Comparison of ENCODE assay signal across 9 cellular contexts in the genomic region with DNA sequence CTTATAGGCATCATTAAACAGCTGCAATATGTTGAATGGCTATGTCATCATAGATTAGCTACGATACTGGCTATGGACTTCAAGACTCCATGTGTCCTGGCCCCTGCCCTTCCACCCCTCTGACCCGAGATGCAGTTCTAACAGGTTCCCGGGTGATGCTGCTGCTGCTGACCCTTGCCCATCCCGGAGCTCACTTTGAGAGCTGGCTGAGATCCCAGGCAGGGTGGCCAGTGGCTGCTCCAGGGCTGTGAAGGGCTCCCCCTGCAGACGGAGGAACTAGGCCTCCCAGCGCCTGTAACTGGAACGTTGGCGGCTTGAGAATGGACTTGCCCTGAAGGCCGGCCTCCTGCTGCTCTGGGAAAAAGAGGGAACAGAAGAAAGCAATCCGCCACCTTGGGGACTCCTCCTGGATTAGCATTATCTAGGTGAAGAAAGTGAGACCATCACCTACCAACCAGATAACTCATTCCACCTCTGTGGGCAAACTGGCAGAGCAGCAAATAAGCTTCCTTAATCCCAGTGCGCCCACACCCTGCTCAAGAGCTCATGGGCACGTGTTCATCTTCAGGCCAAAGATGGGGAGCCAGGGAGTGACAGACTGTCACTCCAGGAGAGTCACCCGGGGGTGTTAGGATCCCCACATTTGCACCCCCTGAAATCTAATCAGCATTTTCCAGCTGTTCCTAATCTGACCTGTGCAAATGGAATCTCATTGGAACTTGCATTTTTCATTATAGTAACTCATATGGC. TPM values are rescaled to one million over a fixed set of nuclear protein-coding genes. Genes with fewer than 3 reads are reported as not detected.
A peak's percentile ranks its signal among the peaks of the same experiment; 100 is the strongest.
DNase-seq lines count a peak whose midpoint lies in the region; ATAC-seq, FAIRE-seq and TF ChIP-seq lines count a peak whose summit lies in the region.
"Had no signal": no experiment of that assay in that cellular context is flagged by ENCODE, and none has a peak within 500 bp of the region (broad histone marks: within the 10 kb centered on the region; RNA-seq: fewer than 3 reads in every experiment).

No MANE protein-coding gene starts in this region.

- 33 to 58% (median 46%) methylated on average over 13 of the region's 13 CpGs for WGBS in small intestine, 3 donors

- DNase-seq in NCI-H2227 (lab: John Stamatoyannopoulos, UW; ENCODE audit: unreplicated experiment) (peak; percentile 33), NCI-H2227 treated with DMSO at 0.1 percent for 48 hours (lab: John Stamatoyannopoulos, UW) (no peak), Peyer's patch (peak in 2 of 3 donors; percentile 45 to 66), foreskin keratinocyte (no peak), small intestine (peak; percentile 65), NK-92 (lab: John Stamatoyannopoulos, UW; ENCODE audit: unreplicated experiment) (no peak)
- no peak for DNase-seq in stimulated activated CD8-positive, alpha-beta memory T cell treated with anti-CD3 and anti-CD28 coated beads, Interleukin-4, amount 100 ng/mL, for 48 hours

- peak in 4 of 6 experiments; percentile 12 to 36 (median 22) for TF ChIP-seq CTCF in Peyer's patch (IDR thresholded peaks at IDR 0.05)
- peak; percentile 57 for TF ChIP-seq CTCF in foreskin keratinocyte (conservative IDR thresholded peaks at IDR 0.05)

- H3K27ac ChIP-seq in Peyer's patch: no peak overlapping the region
- H3K27ac ChIP-seq in foreskin keratinocyte: no peak overlapping the region
- no peak overlapping the region for H3K27ac ChIP-seq in small intestine (ENCODE audit: low read depth in 1 of 2, low read length in 1 of 2)
- H3K27ac ChIP-seq: BLaER1 treated with 17β-estradiol and CSF1 and Interleukin-3, amounts not matched to agents 10 nM and 100 nM had no signal

- H3K36me3 ChIP-seq in Peyer's patch: no peaks in the 10 kb centered on the region
- H3K36me3 ChIP-seq in small intestine (ENCODE audit: control insufficient read depth in 2 of 2, insufficient read depth in 2 of 2, low read length in 2 of 2): no peaks in the 10 kb centered on the region

- H3K4me3 ChIP-seq in Peyer's patch (no peak overlapping the region), small intestine (ENCODE audit: low read depth in 1 of 2, low read length in 2 of 2) (no peak overlapping the region)
- H3K4me3 ChIP-seq: BLaER1 treated with 17β-estradiol and CSF1 and Interleukin-3, amounts not matched to agents 10 nM and 100 nM had no signal

- FAIRE-seq in small intestine (lab: Jason Lieb, UNC): no peak

- no peaks in the 10 kb centered on the region for H3K27me3 ChIP-seq in Peyer's patch
- H3K27me3 ChIP-seq in foreskin keratinocyte: peaks cover 6% of the 10 kb centered on the region
- no peaks in the 10 kb centered on the region for H3K27me3 ChIP-seq in small intestine (ENCODE audit: control insufficient read depth in 2 of 2, insufficient read depth in 2 of 2, low read length in 2 of 2)
- H3K27me3 ChIP-seq: BLaER1 treated with 17β-estradiol and CSF1 and Interleukin-3, amounts not matched to agents 10 nM and 100 nM had no signal

- H3K4me1 ChIP-seq in Peyer's patch (no peaks in the 10 kb centered on the region), foreskin keratinocyte (no peaks in the 10 kb centered on the region), small intestine (ENCODE audit: control insufficient read depth in 2 of 2, insufficient read depth in 1 of 2, low read depth in 1 of 2, low read length in 1 of 2) (no peaks in the 10 kb centered on the region)

- no peak for TF ChIP-seq POLR2A in Peyer's patch (IDR thresholded peaks at IDR 0.05)

- H3K9me3 ChIP-seq in Peyer's patch (no peaks in the 10 kb centered on the region), small intestine (ENCODE audit: control insufficient read depth, low read depth) (no peaks in the 10 kb centered on the region)
- H3K9me3 ChIP-seq: BLaER1 treated with 17β-estradiol and CSF1 and Interleukin-3, amounts not matched to agents 10 nM and 100 nM had no signal

- ATAC-seq in foreskin keratinocyte (peak; percentile 25), HG02798 (IDR thresholded peaks at IDR 0.05; ENCODE audit: poor library complexity, unreplicated experiment) (no peak)

RNA-seq across cellular contexts. Expression of gene PARP12, which starts 56.8 kb away (rescaled TPM):
- 100 to 1,000 TPM; 121 to 184 (median 156) TPM for total RNA-seq in Peyer's patch
- total RNA-seq in foreskin keratinocyte: 61.0 and 67.0 TPM in 2 replicates
- polyA plus RNA-seq in foreskin keratinocyte: 37.4 and 41.7 TPM in 2 replicates
- 100 to 1,000 TPM in 1 of 3 donors, 10 to 100 TPM in 2; 30.9 to 150 (median 98.6) TPM for polyA plus RNA-seq in small intestine

Comparison
In these comparisons a context has a peak if more than half of its experiments do, and no peak if none do; other contexts are left out.
1. DNase-seq: peak in NCI-H2227 (single experiment), Peyer's patch (2 of 3) and small intestine (single experiment); none in NCI-H2227 treated with DMSO at 0.1 percent for 48 hours (single experiment), foreskin keratinocyte (0 of 2), NK-92 (single experiment) and stimulated activated CD8-positive, alpha-beta memory T cell treated with anti-CD3 and anti-CD28 coated beads, Interleukin-4, amount 100 ng/mL, for 48 hours (single experiment).